In the genomic region with DNA sequence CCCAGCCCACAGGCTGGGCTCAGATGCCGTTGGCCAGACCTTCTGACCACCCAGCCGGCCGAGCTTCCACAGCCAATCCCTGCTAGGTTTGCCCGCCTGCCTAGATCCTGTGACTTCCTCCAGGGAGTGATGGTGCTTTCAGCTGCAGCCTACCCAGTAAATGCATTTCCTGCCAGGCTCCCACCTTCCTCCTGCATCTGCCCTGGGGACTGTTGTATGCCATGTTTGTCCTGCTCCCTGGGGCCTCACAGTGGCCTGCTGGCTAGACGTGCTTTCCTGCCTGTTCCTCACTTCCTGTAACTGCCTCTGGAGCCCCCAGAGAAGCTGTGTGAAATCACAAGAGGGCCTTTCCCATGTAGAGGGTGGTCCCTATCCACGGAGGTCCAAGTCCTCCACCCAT, we compare ENCODE assay signal across 19 cellular contexts.
A peak's percentile ranks its signal among the peaks of the same experiment; 100 is the strongest.
DNase-seq lines count a peak whose midpoint lies in the region; ATAC-seq lines count a peak whose summit lies in the region.
"Had no signal": no experiment of that assay in that cellular context is flagged by ENCODE, and none has a peak within 500 bp of the region (broad histone marks: within the 10 kb centered on the region; RNA-seq: fewer than 3 reads in every experiment).

No MANE protein-coding gene starts in this region.

- H3K9ac ChIP-seq in BLaER1 treated with 17β-estradiol and CSF1 and Interleukin-3, amounts not matched to agents 10 nM and 100 nM: no peak overlapping the region
- H3K9ac ChIP-seq in mesendoderm (ENCODE audit: low read length): no peak overlapping the region

- H3K36me3 ChIP-seq in BLaER1 treated with 17β-estradiol and CSF1 and Interleukin-3, amounts not matched to agents 10 nM and 100 nM: no peaks in the 10 kb centered on the region
- H3K36me3 ChIP-seq in mesendoderm (ENCODE audit: control insufficient read depth, insufficient read depth, low read length): no peaks in the 10 kb centered on the region
- H3K36me3 ChIP-seq: HAP-1 had no signal

- H3K56ac ChIP-seq in mesendoderm (ENCODE audit: low read length): no peak overlapping the region

- H2BK120ac ChIP-seq in mesendoderm (ENCODE audit: low read depth, low read length): no peak overlapping the region

- no peak overlapping the region for H4K8ac ChIP-seq in mesendoderm (ENCODE audit: low read depth, low read length)

- DNase-seq in Kasumi-1 (lab: John Stamatoyannopoulos, UW): peak; percentile 78 to 86
- peak; percentile 53 to 58 for DNase-seq in dermis microvascular lymphatic vessel endothelial cell (ENCODE audit: low read depth in 2 of 2)
- DNase-seq in mesendoderm: peak; percentile 65
- DNase-seq in DMS79 treated with DMSO at 0.1 percent for 48 hours (lab: John Stamatoyannopoulos, UW): no peak
- no peak for DNase-seq in stimulated activated CD8-positive, alpha-beta memory T cell treated with anti-CD3 and anti-CD28 coated beads, Interleukin-4, amount 100 ng/mL, for 48 hours
- DNase-seq in hepatic stellate cell (ENCODE audit: low spot score): no peak
- DNase-seq: activated naive CD4-positive, alpha-beta T cell treated with Interleukin-2 at 50 U/mL for 16 hours; activated T-cell treated with anti-CD3 and anti-CD28 coated beads for 4 hours; EL; foreskin keratinocyte; mucosa of descending colon; stimulated activated CD4-positive, alpha-beta T cell treated with anti-CD3 and anti-CD28 coated beads, Interleukin-15, amount 100 ng/mL, for 24 hours; stimulated activated naive CD4-positive, alpha-beta T cell treated with Interleukin-2 at 50 U/mL for 16 hours; SW 1271; trophoblast cell had no signal

- H3K27ac ChIP-seq in BLaER1 treated with 17β-estradiol and CSF1 and Interleukin-3, amounts not matched to agents 10 nM and 100 nM: peak overlapping the region in 2 of 11 experiments; percentile 9 to 35; a peak in 1 of 22 replicates
- no peak overlapping the region for H3K27ac ChIP-seq in mesendoderm (ENCODE audit: low read depth, low read length)
- H3K27ac ChIP-seq: foreskin keratinocyte had no signal

- H4K5ac ChIP-seq in mesendoderm (ENCODE audit: low read length): no peak overlapping the region

- no peaks in the 10 kb centered on the region for H3K9me3 ChIP-seq in BLaER1 treated with 17β-estradiol and CSF1 and Interleukin-3, amounts not matched to agents 10 nM and 100 nM (replicated peaks in 1 of 11)
- H3K9me3 ChIP-seq: HAP-1, mucosa of descending colon had no signal

- no peak overlapping the region for H2BK5ac ChIP-seq in mesendoderm (ENCODE audit: low read length)

- H3K4ac ChIP-seq in mesendoderm (ENCODE audit: low read depth, low read length): no peak overlapping the region

- no peak for ATAC-seq in GM21390 (IDR thresholded peaks at IDR 0.05; ENCODE audit: unreplicated experiment)
- ATAC-seq: foreskin keratinocyte, K562, mucosa of descending colon had no signal

- no peaks in the 10 kb centered on the region for H3K79me2 ChIP-seq in mesendoderm (ENCODE audit: control insufficient read depth, insufficient read depth, low read length)

- no peak overlapping the region for H3K4me3 ChIP-seq in BLaER1 treated with 17β-estradiol and CSF1 and Interleukin-3, amounts not matched to agents 10 nM and 100 nM
- no peak overlapping the region for H3K4me3 ChIP-seq in mesendoderm (ENCODE audit: low read length)
- H3K4me3 ChIP-seq: HAP-1, K562, mucosa of descending colon had no signal

- no peaks in the 10 kb centered on the region for H3K27me3 ChIP-seq in BLaER1 treated with 17β-estradiol and CSF1 and Interleukin-3, amounts not matched to agents 10 nM and 100 nM
- H3K27me3 ChIP-seq in mesendoderm (ENCODE audit: insufficient read depth, low read length, poor library complexity): no peaks in the 10 kb centered on the region
- H3K27me3 ChIP-seq: foreskin keratinocyte had no signal

- H4K20me1 ChIP-seq in BLaER1 treated with 17β-estradiol and CSF1 and Interleukin-3, amounts not matched to agents 10 nM and 100 nM: peaks cover 0 to 13% (median 0%) of the 10 kb centered on the region in 11 experiments; a peak in 2 of 22 replicates

- no peaks in the 10 kb centered on the region for H3K79me1 ChIP-seq in mesendoderm (ENCODE audit: low read length)

- no peak overlapping the region for H3K18ac ChIP-seq in mesendoderm (ENCODE audit: low read length)

- H3K4me1 ChIP-seq in BLaER1 treated with 17β-estradiol and CSF1 and Interleukin-3, amounts not matched to agents 10 nM and 100 nM: peaks cover 9 to 35% (median 20%) of the 10 kb centered on the region in 10 experiments
- H3K4me1 ChIP-seq in mesendoderm (ENCODE audit: control insufficient read depth, low read depth, low read length): no peaks in the 10 kb centered on the region
- H3K4me1 ChIP-seq: foreskin keratinocyte, HAP-1 had no signal

- no peak overlapping the region for H2BK15ac ChIP-seq in mesendoderm (replicated peaks; ENCODE audit: low read depth)

- H2AK5ac ChIP-seq in mesendoderm (ENCODE audit: low read length): no peak overlapping the region

- no CpG with 5 or more reads among the region's 6 CpGs for WGBS in mesendoderm (ENCODE audit: extremely low coverage, insufficient coverage, low lambda C conversion rate)

- no peak overlapping the region for H3K23ac ChIP-seq in mesendoderm (ENCODE audit: low read length)

- H3K4me2 ChIP-seq in BLaER1 treated with 17β-estradiol and CSF1 and Interleukin-3, amounts not matched to agents 10 nM and 100 nM: peak overlapping the region; percentile 54 to 91 (median 78)
- H3K4me2 ChIP-seq in mesendoderm (ENCODE audit: low read length): no peak overlapping the region

Comparison
In these comparisons a context has a peak if more than half of its experiments do, and no peak if none do; other contexts are left out.
1. DNase-seq: peak in Kasumi-1 (2 of 2), dermis microvascular lymphatic vessel endothelial cell (2 of 2) and mesendoderm (single experiment); none in DMS79 treated with DMSO at 0.1 percent for 48 hours (single experiment), stimulated activated CD8-positive, alpha-beta memory T cell treated with anti-CD3 and anti-CD28 coated beads, Interleukin-4, amount 100 ng/mL, for 48 hours (single experiment) and hepatic stellate cell (single experiment).